Comparison of ENCODE assay signal across 1 cellular context in genomic region chr14:73526036-73526984, GRCh38.
TF ChIP-seq lines count a peak whose summit lies in the region.

No MANE protein-coding gene starts in this region.

TF ChIP-seq in SK-N-SH, 30 proteins besides CTCF, POLR2A, EP300 and RAD21 (continued from another document):
- TF ChIP-seq, protein P1, sequence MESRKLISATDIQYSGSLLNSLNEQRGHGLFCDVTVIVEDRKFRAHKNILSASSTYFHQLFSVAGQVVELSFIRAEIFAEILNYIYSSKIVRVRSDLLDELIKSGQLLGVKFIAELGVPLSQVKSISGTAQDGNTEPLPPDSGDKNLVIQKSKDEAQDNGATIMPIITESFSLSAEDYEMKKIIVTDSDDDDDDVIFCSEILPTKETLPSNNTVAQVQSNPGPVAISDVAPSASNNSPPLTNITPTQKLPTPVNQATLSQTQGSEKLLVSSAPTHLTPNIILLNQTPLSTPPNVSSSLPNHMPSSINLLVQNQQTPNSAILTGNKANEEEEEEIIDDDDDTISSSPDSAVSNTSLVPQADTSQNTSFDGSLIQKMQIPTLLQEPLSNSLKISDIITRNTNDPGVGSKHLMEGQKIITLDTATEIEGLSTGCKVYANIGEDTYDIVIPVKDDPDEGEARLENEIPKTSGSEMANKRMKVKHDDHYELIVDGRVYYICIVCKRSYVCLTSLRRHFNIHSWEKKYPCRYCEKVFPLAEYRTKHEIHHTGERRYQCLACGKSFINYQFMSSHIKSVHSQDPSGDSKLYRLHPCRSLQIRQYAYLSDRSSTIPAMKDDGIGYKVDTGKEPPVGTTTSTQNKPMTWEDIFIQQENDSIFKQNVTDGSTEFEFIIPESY (IDR thresholded peaks at IDR 0.05; ENCODE audit: borderline replicate concordance, low read depth) = no peak
- TF ChIP-seq, protein P2, sequence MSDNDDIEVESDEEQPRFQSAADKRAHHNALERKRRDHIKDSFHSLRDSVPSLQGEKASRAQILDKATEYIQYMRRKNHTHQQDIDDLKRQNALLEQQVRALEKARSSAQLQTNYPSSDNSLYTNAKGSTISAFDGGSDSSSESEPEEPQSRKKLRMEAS (IDR thresholded peaks at IDR 0.05; ENCODE audit: low read depth) = no peak
- TF ChIP-seq MEF2A (IDR thresholded peaks at IDR 0.05; ENCODE audit: borderline replicate concordance, low read depth) (no peak), SMC3 (IDR thresholded peaks at IDR 0.05; ENCODE audit: low read depth, low read length) (no peak), NFIC (IDR thresholded peaks at IDR 0.05; ENCODE audit: borderline replicate concordance) (no peak), NRF1 (IDR thresholded peaks at IDR 0.05; ENCODE audit: low read depth, low read length) (no peak)
- TF ChIP-seq, protein P3, sequence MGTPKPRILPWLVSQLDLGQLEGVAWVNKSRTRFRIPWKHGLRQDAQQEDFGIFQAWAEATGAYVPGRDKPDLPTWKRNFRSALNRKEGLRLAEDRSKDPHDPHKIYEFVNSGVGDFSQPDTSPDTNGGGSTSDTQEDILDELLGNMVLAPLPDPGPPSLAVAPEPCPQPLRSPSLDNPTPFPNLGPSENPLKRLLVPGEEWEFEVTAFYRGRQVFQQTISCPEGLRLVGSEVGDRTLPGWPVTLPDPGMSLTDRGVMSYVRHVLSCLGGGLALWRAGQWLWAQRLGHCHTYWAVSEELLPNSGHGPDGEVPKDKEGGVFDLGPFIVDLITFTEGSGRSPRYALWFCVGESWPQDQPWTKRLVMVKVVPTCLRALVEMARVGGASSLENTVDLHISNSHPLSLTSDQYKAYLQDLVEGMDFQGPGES (IDR thresholded peaks at IDR 0.05; ENCODE audit: low read depth, low read length) = no peak
TF ChIP-seq in SK-N-SH: peak in this region for 0.
